ENCODE assay signal across 9 cellular contexts in genomic region chr1:23370270-23370743, GRCh38. TPM values are rescaled to one million over a fixed set of nuclear protein-coding genes. Genes with fewer than 3 reads are reported as not detected.
DNase-seq lines count a peak whose midpoint lies in the region; ATAC-seq and TF ChIP-seq lines count a peak whose summit lies in the region.
"Had no signal": no experiment of that assay in that cellular context is flagged by ENCODE, and none has a peak within 500 bp of the region (broad histone marks: within the 10 kb centered on the region; RNA-seq: fewer than 3 reads in every experiment).

No MANE protein-coding gene starts in this region.

- no peak for ATAC-seq in Right ventricle myocardium superior (ENCODE audit: poor library complexity)
- no peak for ATAC-seq in body of pancreas
- no peak for ATAC-seq in GM19467 (IDR thresholded peaks at IDR 0.05; ENCODE audit: unreplicated experiment)
- ATAC-seq: mucosa of descending colon had no signal

- TF ChIP-seq POLR2A in body of pancreas (IDR thresholded peaks at IDR 0.05) = no peak

- H3K36me3 ChIP-seq in cardiac muscle cell (peaks cover 14% of the 10 kb centered on the region), body of pancreas (replicated peaks in 1 of 2; ENCODE audit: insufficient read depth in 1 of 2, low read depth in 2 of 2) (no peaks in the 10 kb centered on the region), mesodermal cell (ENCODE audit: control insufficient read depth, insufficient read depth, low read length) (peaks cover 27% of the 10 kb centered on the region), urinary bladder (ENCODE audit: insufficient read depth) (no peaks in the 10 kb centered on the region)

- 14 to 17% methylated on average over 6 of the region's 6 CpGs for WGBS in body of pancreas, 2 donors
- 59 to 65% methylated on average over 6 of the region's 6 CpGs for WGBS in mesodermal cell (ENCODE audit: insufficient coverage in 2 of 2), 2 experiments
- WGBS in urinary bladder = 24% methylated on average over 6 of the region's 6 CpGs

- no peaks in the 10 kb centered on the region for H3K9me3 ChIP-seq in cardiac muscle cell (ENCODE audit: low read depth)
- H3K9me3 ChIP-seq in body of pancreas = no peaks in the 10 kb centered on the region
- H3K9me3 ChIP-seq in mesodermal cell (ENCODE audit: control insufficient read depth, low read length) = peaks cover 18% of the 10 kb centered on the region
- H3K9me3 ChIP-seq: mucosa of descending colon had no signal

- peak overlapping the region; percentile 95 for H3K4me3 ChIP-seq in cardiac muscle cell
- H3K4me3 ChIP-seq in body of pancreas = no peak overlapping the region
- H3K4me3 ChIP-seq in mesodermal cell (ENCODE audit: extremely low read depth, insufficient read depth, low read length, poor library complexity, severe bottlenecking) = peak overlapping the region; percentile 88
- no peak overlapping the region for H3K4me3 ChIP-seq in urinary bladder (ENCODE audit: low read depth, low read length)
- H3K4me3 ChIP-seq: mucosa of descending colon had no signal

- H3K27ac ChIP-seq in cardiac muscle cell (peak overlapping the region; percentile 97), body of pancreas (peak overlapping the region in 3 of 4 donors; percentile 89 to 97 (median 97)), mesodermal cell (ENCODE audit: low read depth, low read length, severe bottlenecking) (peak overlapping the region; percentile 96), urinary bladder (ENCODE audit: low read depth) (peak overlapping the region; percentile 96)

- H3K27me3 ChIP-seq in cardiac muscle cell = no peaks in the 10 kb centered on the region
- H3K27me3 ChIP-seq in body of pancreas = no peaks in the 10 kb centered on the region

- intact Hi-C loops in Right ventricle myocardium superior (cut with DNase I) = no loop called here
- intact Hi-C loops in body of pancreas (cut with DNase I) = no loop called here

- peak in 1 of 2 donors; percentile 27 for DNase-seq in cardiac muscle cell (ENCODE audit: low read depth in 1 of 2, low spot score in 1 of 2)
- DNase-seq in Right ventricle myocardium superior = no peak
- DNase-seq in body of pancreas = no peak
- DNase-seq in NCI-H446 treated with DMSO at 0.1 percent for 48 hours (lab: John Stamatoyannopoulos, UW) = no peak
- no peak for DNase-seq in NCI-H526 treated with DMSO at 0.1 percent for 48 hours (lab: John Stamatoyannopoulos, UW)

- peaks cover 34% of the 10 kb centered on the region for H3K4me1 ChIP-seq in cardiac muscle cell (ENCODE audit: low read depth)
- peaks cover 33% of the 10 kb centered on the region for H3K4me1 ChIP-seq in body of pancreas
- H3K4me1 ChIP-seq in mesodermal cell (ENCODE audit: control insufficient read depth, insufficient read depth, low read length, poor library complexity, severe bottlenecking) = peaks cover 27% of the 10 kb centered on the region
- no peaks in the 10 kb centered on the region for H3K4me1 ChIP-seq in urinary bladder (ENCODE audit: insufficient read depth)

- TF ChIP-seq CTCF in cardiac muscle cell (IDR thresholded peaks at IDR 0.05; ENCODE audit: low read depth, low read length) (peak; percentile 2), body of pancreas (IDR thresholded peaks at IDR 0.05) (no peak)

RNA-seq across cellular contexts. Expression of gene ZNF436, which starts 0.7 kb away (rescaled TPM):
- total RNA-seq in cardiac muscle cell = 46.3 and 52.1 TPM in 2 replicates
- 25.3 and 32.2 TPM in 2 replicates for polyA plus RNA-seq in cardiac muscle cell
- 11.4 TPM for total RNA-seq in Right ventricle myocardium superior
- 10 to 100 TPM in 1 of 2 donors, 1 to 10 TPM in 1; 8.6 to 18.5 TPM for total RNA-seq in body of pancreas
- polyA plus RNA-seq in mesodermal cell (2013, experiment 1 of 2) = 8.3 TPM
- polyA plus RNA-seq in mesodermal cell (2013, experiment 2 of 2) = 7.2 TPM
- 64.9 TPM for total RNA-seq in urinary bladder
- 11.3 TPM for polyA plus RNA-seq in urinary bladder

RNA-seq across cellular contexts. Expression of gene HNRNPR, which starts 26.2 kb away (rescaled TPM):
- total RNA-seq in cardiac muscle cell (122 and 142 TPM in 2 replicates), Right ventricle myocardium superior (53.5 TPM), body of pancreas (10 to 100 TPM; 34.2 to 41.2 TPM), urinary bladder (181 TPM)
- polyA plus RNA-seq in cardiac muscle cell (149 and 154 TPM in 2 replicates), urinary bladder (88.5 TPM)
- 129 TPM for polyA plus RNA-seq in mesodermal cell (2013, experiment 1 of 2)
- polyA plus RNA-seq in mesodermal cell (2013, experiment 2 of 2) = 145 TPM

RNA-seq across cellular contexts. Expression of gene TCEA3, which starts 54.2 kb away (rescaled TPM):
- total RNA-seq in cardiac muscle cell (150 and 203 TPM in 2 replicates), Right ventricle myocardium superior (72.7 TPM), body of pancreas (100 to 1,000 TPM; 110 to 140 TPM), urinary bladder (44.8 TPM)
- polyA plus RNA-seq in cardiac muscle cell (174 and 198 TPM in 2 replicates), urinary bladder (28.5 TPM)
- 2.2 TPM for polyA plus RNA-seq in mesodermal cell (2013, experiment 1 of 2)
- 3.3 TPM for polyA plus RNA-seq in mesodermal cell (2013, experiment 2 of 2)

Comparison
In these comparisons a context has a peak if more than half of its experiments do, and no peak if none do; other contexts are left out.
1. H3K4me3 ChIP-seq: peak in cardiac muscle cell (single experiment) and mesodermal cell (single experiment); none in body of pancreas (0 of 2) and urinary bladder (single experiment).
2. Peak in every context shown above with its lines, with median percentiles within 50 percentile points of each other: H3K27ac ChIP-seq.